In genomic region chr18:28114472-28114871, GRCh38 we compare ENCODE assay signal across 14 cellular contexts.
DNase-seq lines count a peak whose midpoint lies in the region; ATAC-seq and TF ChIP-seq lines count a peak whose summit lies in the region.
"Had no signal": no experiment of that assay in that cellular context is flagged by ENCODE, and none has a peak within 500 bp of the region (broad histone marks: within the 10 kb centered on the region; RNA-seq: fewer than 3 reads in every experiment).

No MANE protein-coding gene starts in this region.

- H3K4me3 ChIP-seq in mesenchymal stem cell (ENCODE audit: insufficient read depth in 1 of 2, low read depth in 1 of 2, low read length in 2 of 2) = peak overlapping the region in 1 of 2 experiments; percentile 16
- H3K4me3 ChIP-seq: psoas muscle, thyroid gland had no signal

- no peaks in the 10 kb centered on the region for H3K36me3 ChIP-seq in mesenchymal stem cell (ENCODE audit: control insufficient read depth in 1 of 2, insufficient read depth in 2 of 2, low read depth in 1 of 2, low read length in 2 of 2)
- H3K36me3 ChIP-seq: thyroid gland had no signal

- TF ChIP-seq CTCF in chondrocyte (IDR thresholded peaks at IDR 0.05) = no peak

- no peak overlapping the region for H3K4ac ChIP-seq in mesenchymal stem cell (ENCODE audit: low read depth in 1 of 2, low read length in 2 of 2)

- no peak for ATAC-seq in HG03039 (IDR thresholded peaks at IDR 0.05; ENCODE audit: unreplicated experiment)
- ATAC-seq: activated naive CD4-positive, alpha-beta T cell treated with anti-CD3 and anti-CD28 coated beads, Interleukin-2, amount 50 U/mL, for 72 hours; psoas muscle had no signal

- H3K27me3 ChIP-seq in mesenchymal stem cell (ENCODE audit: control insufficient read depth in 1 of 2, insufficient read depth in 1 of 2, low read length in 2 of 2) = no peaks in the 10 kb centered on the region
- H3K27me3 ChIP-seq: thyroid gland had no signal

- peak overlapping the region; percentile 9 for H3K4me3 Mint-ChIP-seq in chondrocyte (ENCODE audit: unreplicated experiment)
- H3K4me3 Mint-ChIP-seq: dendritic cell treated with granulocyte-macrophage colony-stimulating factor and Interleukin-4, amounts not matched to agents 40 ng/mL and 50 ng/mL, for 4 days had no signal

- peak overlapping the region; percentile 53 for H3K9ac ChIP-seq in mesenchymal stem cell (ENCODE audit: low read length)

- no peak overlapping the region for H3K23ac ChIP-seq in mesenchymal stem cell (ENCODE audit: low read length in 2 of 2)

- DNase-seq in Caki2 (ENCODE audit: low read depth) (peak; percentile 50), NCI-H226 (peak; percentile 87), chondrocyte (ENCODE audit: low spot score) (no peak), mesenchymal stem cell (peak; percentile 35), NCI-H1436 (lab: John Stamatoyannopoulos, UW) (no peak), NK-92 (lab: John Stamatoyannopoulos, UW; ENCODE audit: unreplicated experiment) (no peak), SIG-M5 treated with dmso at 0.1 percent for 504 hours (lab: John Stamatoyannopoulos, UW; ENCODE audit: unreplicated experiment) (no peak)
- DNase-seq: activated CD4-positive, CD25-positive, alpha-beta regulatory T cell; DMS 273 treated with DMSO at 0.1 percent for 48 hours; psoas muscle had no signal

- no peak overlapping the region for H3K18ac ChIP-seq in mesenchymal stem cell (ENCODE audit: low read depth in 1 of 2, low read length in 2 of 2)

- no peak overlapping the region for H2AK5ac ChIP-seq in mesenchymal stem cell (ENCODE audit: low read length, severe bottlenecking)

- no peak overlapping the region for H3K4me2 ChIP-seq in mesenchymal stem cell (ENCODE audit: low read length, poor library complexity, severe bottlenecking)

- H4K8ac ChIP-seq in mesenchymal stem cell (ENCODE audit: low read length) = no peak overlapping the region

- H3K9me3 ChIP-seq in mesenchymal stem cell (ENCODE audit: control insufficient read depth, low read length) = no peaks in the 10 kb centered on the region
- H3K9me3 ChIP-seq: psoas muscle, thyroid gland had no signal

- no peak overlapping the region for H2BK120ac ChIP-seq in mesenchymal stem cell (ENCODE audit: low read depth, low read length)

- no peaks in the 10 kb centered on the region for H3K36me3 Mint-ChIP-seq in chondrocyte (ENCODE audit: low read depth)
- H3K36me3 Mint-ChIP-seq: activated naive CD4-positive, alpha-beta T cell treated with anti-CD3 and anti-CD28 coated beads, Interleukin-2, amount 50 U/mL, for 72 hours had no signal

- 0% methylated on average over 2 of the region's 3 CpGs for WGBS in mesenchymal stem cell

- no peaks in the 10 kb centered on the region for H3K27me3 Mint-ChIP-seq in chondrocyte (ENCODE audit: low read depth)
- H3K27me3 Mint-ChIP-seq: dendritic cell treated with granulocyte-macrophage colony-stimulating factor and Interleukin-4, amounts not matched to agents 40 ng/mL and 50 ng/mL, for 4 days had no signal

- no peak overlapping the region for H2AFZ ChIP-seq in mesenchymal stem cell (ENCODE audit: low read depth, low read length)

- H3K4me1 ChIP-seq in mesenchymal stem cell (ENCODE audit: control insufficient read depth, insufficient read depth, low read depth, low read length) = peaks cover 9% of the 10 kb centered on the region
- H3K4me1 ChIP-seq: psoas muscle had no signal

- in situ Hi-C loops in Caki2 (cut with HindIII; ENCODE audit: low pct_unique_long_range_greater_than_20kb, low sequenced_read_pairs) = no loop called here

- H2BK12ac ChIP-seq in mesenchymal stem cell (ENCODE audit: low read length in 2 of 2) = no peak overlapping the region

- H3K9me3 Mint-ChIP-seq in chondrocyte (ENCODE audit: low read depth) = no peaks in the 10 kb centered on the region
- H3K9me3 Mint-ChIP-seq: activated naive CD4-positive, alpha-beta T cell treated with anti-CD3 and anti-CD28 coated beads, Interleukin-2, amount 50 U/mL, for 72 hours; dendritic cell treated with granulocyte-macrophage colony-stimulating factor and Interleukin-4, amounts not matched to agents 40 ng/mL and 50 ng/mL, for 4 days had no signal

- H2BK5ac ChIP-seq in mesenchymal stem cell (ENCODE audit: low read depth, low read length, poor library complexity, severe bottlenecking) = no peak overlapping the region

- peak overlapping the region; percentile 97 for H3K27ac ChIP-seq in mesenchymal stem cell (ENCODE audit: low read length, poor library complexity, severe bottlenecking)
- H3K27ac ChIP-seq: psoas muscle had no signal

- H3K79me1 ChIP-seq in mesenchymal stem cell (replicated peaks; ENCODE audit: low read length, poor library complexity, severe bottlenecking) = peaks cover 19% of the 10 kb centered on the region

- no peak overlapping the region for H2BK15ac ChIP-seq in mesenchymal stem cell (ENCODE audit: low read depth, poor library complexity, severe bottlenecking)

- no peak overlapping the region for H4K91ac ChIP-seq in mesenchymal stem cell (ENCODE audit: low read length)

- H3K14ac ChIP-seq in mesenchymal stem cell (ENCODE audit: low read length in 2 of 2) = no peak overlapping the region

- peaks cover 82% of the 10 kb centered on the region for H3K4me1 Mint-ChIP-seq in chondrocyte (ENCODE audit: low read depth)

- H3K27ac Mint-ChIP-seq in chondrocyte (ENCODE audit: unreplicated experiment) = peak overlapping the region; percentile 93
- H3K27ac Mint-ChIP-seq: activated naive CD4-positive, alpha-beta T cell treated with anti-CD3 and anti-CD28 coated beads, Interleukin-2, amount 50 U/mL, for 72 hours; dendritic cell treated with granulocyte-macrophage colony-stimulating factor and Interleukin-4, amounts not matched to agents 40 ng/mL and 50 ng/mL, for 4 days had no signal

Comparison
In these comparisons a context has a peak if more than half of its experiments do, and no peak if none do; other contexts are left out.
1. DNase-seq: peak in Caki2 (single experiment), NCI-H226 (single experiment) and mesenchymal stem cell (single experiment); none in chondrocyte (single experiment), NCI-H1436 (single experiment), NK-92 (single experiment) and SIG-M5 treated with dmso at 0.1 percent for 504 hours (single experiment).